9 cellular contexts compared by ENCODE assay signal in the genomic region with DNA sequence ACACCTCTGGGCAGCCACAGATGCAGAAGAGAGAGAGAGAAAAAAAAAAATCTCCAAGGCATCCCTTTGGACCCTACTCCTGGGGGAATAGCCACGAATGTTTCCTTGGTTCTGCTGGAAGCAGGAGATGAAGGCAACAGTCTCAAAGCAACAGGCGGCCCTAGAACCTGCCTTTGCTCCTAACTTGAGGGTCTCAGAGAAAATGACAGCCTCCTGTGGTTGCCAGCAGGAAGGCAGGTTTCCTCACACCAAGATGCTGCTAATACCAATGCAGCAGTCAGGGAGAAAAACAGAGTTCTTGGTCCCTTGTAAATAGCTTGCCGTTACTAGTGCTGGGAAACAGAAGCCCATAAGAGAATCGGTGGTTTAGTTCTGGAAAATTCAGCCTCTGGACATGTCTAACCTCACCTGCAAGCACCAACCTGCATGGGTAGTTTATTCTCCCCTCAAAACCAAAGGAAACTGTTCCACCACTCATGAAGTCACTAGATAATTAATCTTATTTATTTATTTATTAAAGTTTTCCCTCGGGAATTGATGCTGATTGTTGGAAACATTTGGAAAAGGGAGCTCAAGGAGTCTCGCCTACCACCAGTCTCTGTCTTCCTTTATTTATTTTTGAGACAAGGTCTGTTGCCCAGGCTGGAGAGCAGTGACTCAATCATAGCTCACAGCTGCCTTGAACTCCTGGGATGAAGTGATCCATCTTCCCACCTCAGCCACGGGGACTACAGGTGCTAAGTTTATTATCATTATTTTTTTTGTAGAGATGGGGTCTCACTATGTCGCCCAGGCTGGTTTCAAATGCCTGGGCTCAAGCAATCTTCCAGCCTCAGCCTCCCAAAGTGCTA. TPM values are rescaled to one million over a fixed set of nuclear protein-coding genes. Genes with fewer than 3 reads are reported as not detected.
A peak's percentile ranks its signal among the peaks of the same experiment; 100 is the strongest.
DNase-seq lines count a peak whose midpoint lies in the region; ATAC-seq and TF ChIP-seq lines count a peak whose summit lies in the region.
"Had no signal": no experiment of that assay in that cellular context is flagged by ENCODE, and none has a peak within 500 bp of the region (broad histone marks: within the 10 kb centered on the region; RNA-seq: fewer than 3 reads in every experiment).

No MANE protein-coding gene starts in this region.

- H3K36me3 Mint-ChIP-seq in Caco-2 (ENCODE audit: insufficient read depth, unreplicated experiment) (no peaks in the 10 kb centered on the region), IgD-negative memory B cell (no peaks in the 10 kb centered on the region), endodermal cell (ENCODE audit: low read depth) (no peaks in the 10 kb centered on the region), osteocyte (ENCODE audit: unreplicated experiment) (no peaks in the 10 kb centered on the region)

- H3K27ac Mint-ChIP-seq in Caco-2 (ENCODE audit: unreplicated experiment) (no peak overlapping the region), IgD-negative memory B cell (no peak overlapping the region), endodermal cell (no peak overlapping the region), osteocyte (ENCODE audit: unreplicated experiment) (no peak overlapping the region)

- WGBS in endodermal cell (ENCODE audit: insufficient coverage in 1 of 2, insufficient read length in 1 of 2), 2 experiments: 43 to 63% methylated on average over 3 to 8 of the region's 8 CpGs

- H3K27me3 Mint-ChIP-seq in Caco-2 (ENCODE audit: insufficient read depth, unreplicated experiment): no peaks in the 10 kb centered on the region
- peaks cover 37% of the 10 kb centered on the region for H3K27me3 Mint-ChIP-seq in IgD-negative memory B cell
- H3K27me3 Mint-ChIP-seq in endodermal cell (ENCODE audit: insufficient read depth): peaks cover 53% of the 10 kb centered on the region
- H3K27me3 Mint-ChIP-seq in osteocyte (ENCODE audit: unreplicated experiment): peaks cover 2% of the 10 kb centered on the region

- CTCF ChIA-PET in Caco-2 (lab: Charles Lee): interaction anchor here (0.6 to 1.9 kb wide), 10 partner anchors 10 to 266 kb away, joined by 3 to 9 read pairs (median 4); no protein-coding TSS in a partner anchor

- H3K27me3 ChIP-seq in Caco-2 (replicated peaks; ENCODE audit: control insufficient read depth, insufficient read depth, low read length): peaks cover 1% of the 10 kb centered on the region; the same call in 1 of the 2 replicates
- peaks cover 54% of the 10 kb centered on the region for H3K27me3 ChIP-seq in endodermal cell (ENCODE audit: control insufficient read depth, insufficient read depth, low read length, poor library complexity, severe bottlenecking)

- H3K4me3 Mint-ChIP-seq in Caco-2 (ENCODE audit: unreplicated experiment): peak overlapping the region; percentile 76
- peak overlapping the region in 3 of 4 donors; percentile 33 to 64 (median 41) for H3K4me3 Mint-ChIP-seq in IgD-negative memory B cell
- H3K4me3 Mint-ChIP-seq in endodermal cell: peak overlapping the region; percentile 54
- peak overlapping the region; percentile 62 for H3K4me3 Mint-ChIP-seq in osteocyte (ENCODE audit: unreplicated experiment)

- H3K4me1 ChIP-seq in Caco-2 (peaks cover 5% of the 10 kb centered on the region; the same call in 1 of the 2 replicates), endodermal cell (ENCODE audit: control insufficient read depth, insufficient read depth, low read length) (peaks cover 3% of the 10 kb centered on the region)

- ATAC-seq in HG03342 (IDR thresholded peaks at IDR 0.05; ENCODE audit: unreplicated experiment): no peak
- no peak for ATAC-seq in HG02678 (IDR thresholded peaks at IDR 0.05; ENCODE audit: unreplicated experiment)

- H3K4me3 ChIP-seq in Caco-2 (ENCODE audit: low read depth, low read length): peak overlapping the region; percentile 46
- H3K4me3 ChIP-seq in endodermal cell (ENCODE audit: low read length): peak overlapping the region; percentile 77

- H3K9me3 ChIP-seq in Caco-2: no peaks in the 10 kb centered on the region
- no peaks in the 10 kb centered on the region for H3K9me3 ChIP-seq in endodermal cell (ENCODE audit: control insufficient read depth, low read length)
- H3K9me3 ChIP-seq: adrenal gland had no signal

- no TSS peak for BruUV-seq in Caco-2 (replicated peaks; lab: Mats Ljungman, UMichigan)

- intact Hi-C loops in Caco-2 (cut with micrococcal nuclease; ENCODE audit: unreplicated experiment): loop anchor here (1.0 kb wide), 2 partner anchors 62 to 225 kb away; no protein-coding TSS in a partner anchor

- H3K27ac ChIP-seq in endodermal cell (ENCODE audit: low read depth, low read length): no peak overlapping the region

- no peak overlapping the region for H3K9ac ChIP-seq in endodermal cell (ENCODE audit: extremely low read depth, low read length, poor library complexity, severe bottlenecking)

- no peak for DNase-seq in Caco-2
- peak; percentile 65 for DNase-seq in endodermal cell
- DNase-seq in osteocyte (ENCODE audit: extremely low spot score, unreplicated experiment): no peak
- DNase-seq in HT-29 (ENCODE audit: low spot score): no peak
- DNase-seq in T-helper 9 cell: no peak

- H3K36me3 ChIP-seq in Caco-2 (ENCODE audit: control insufficient read depth, insufficient read depth, low read length): no peaks in the 10 kb centered on the region
- H3K36me3 ChIP-seq in endodermal cell (ENCODE audit: control insufficient read depth, insufficient read depth, low read length): no peaks in the 10 kb centered on the region
- H3K36me3 ChIP-seq: adrenal gland had no signal

- H3K4me1 Mint-ChIP-seq in Caco-2 (ENCODE audit: low read depth, unreplicated experiment) (no peaks in the 10 kb centered on the region), IgD-negative memory B cell (peaks cover 0 to 2% (median 0%) of the 10 kb centered on the region in 3 donors), endodermal cell (peaks cover 6% of the 10 kb centered on the region), osteocyte (ENCODE audit: unreplicated experiment) (peaks cover 12% of the 10 kb centered on the region)

- POLR2A ChIA-PET in Caco-2 (lab: Charles Lee): no interaction called here

- H3K9me3 Mint-ChIP-seq in Caco-2 (ENCODE audit: unreplicated experiment) (no peaks in the 10 kb centered on the region), IgD-negative memory B cell (no peaks in the 10 kb centered on the region), endodermal cell (no peaks in the 10 kb centered on the region), osteocyte (ENCODE audit: unreplicated experiment) (no peaks in the 10 kb centered on the region)

- TF ChIP-seq CTCF in Caco-2 (IDR thresholded peaks at IDR 0.05; ENCODE audit: insufficient read depth in 1 of 2, low read depth in 1 of 2, low read length in 1 of 2, severe bottlenecking in 1 of 2, unreplicated experiment in 1 of 2) (no peak), endodermal cell (conservative IDR thresholded peaks at IDR 0.05) (no peak), osteocyte (IDR thresholded peaks at IDR 0.05) (no peak)

RNA-seq across cellular contexts. Expression of a gene that starts 0.9 kb away (rescaled TPM):
- total RNA-seq in Caco-2 (2022): 43.2 and 47.5 TPM in 2 replicates
- polyA plus RNA-seq in IgD-negative memory B cell: 0.05 TPM
- 1 to 10 TPM; 2.1 to 2.2 TPM for total RNA-seq in endodermal cell
- polyA plus RNA-seq in endodermal cell (2013, experiment 1 of 2): 22.2 TPM
- polyA plus RNA-seq in endodermal cell (2013, experiment 2 of 2): 25.4 TPM
- total RNA-seq in osteocyte: 0.52 and 1.3 TPM in 2 replicates
- total RNA-seq in HT-29 (2014; rRNA removed; shearing (Covaris generic)): 19.6 and 21.2 TPM in 2 replicates
